Comparison of ENCODE assay signal across 13 cellular contexts in the genomic region with DNA sequence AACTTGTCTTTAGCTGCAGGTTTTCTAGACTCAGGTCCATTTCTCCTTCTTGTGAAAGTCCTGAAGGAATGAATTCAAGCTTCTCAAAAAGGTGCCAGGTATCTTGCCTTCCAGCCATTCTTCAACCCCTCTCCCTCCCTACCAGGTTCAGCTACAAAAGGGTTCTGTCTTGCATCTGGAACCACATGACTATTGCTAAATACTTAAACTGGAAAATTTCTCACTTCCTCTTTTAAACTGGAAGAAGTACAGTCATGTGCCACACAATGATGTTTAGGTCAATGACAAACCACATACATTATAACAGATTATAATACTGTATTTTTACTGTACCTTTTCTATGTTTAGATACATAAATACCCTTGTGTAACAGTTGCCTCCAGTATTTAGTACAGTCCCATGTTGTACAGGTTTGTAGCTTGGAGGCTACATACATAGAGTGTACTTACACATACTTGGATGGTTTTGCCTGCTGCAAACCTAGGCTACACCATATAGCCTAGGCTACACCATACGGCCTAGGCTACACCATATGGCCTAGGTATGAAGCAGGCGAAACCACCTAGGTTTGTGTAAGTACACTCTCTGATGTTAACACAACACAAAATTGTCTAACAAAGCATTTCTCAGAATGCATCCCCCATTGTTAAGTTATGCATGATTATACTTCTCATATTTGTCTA.
DNase-seq lines count a peak whose midpoint lies in the region; ATAC-seq, FAIRE-seq and TF ChIP-seq lines count a peak whose summit lies in the region.
"Had no signal": no experiment of that assay in that cellular context is flagged by ENCODE, and none has a peak within 500 bp of the region (broad histone marks: within the 10 kb centered on the region; RNA-seq: fewer than 3 reads in every experiment).

No MANE protein-coding gene starts in this region.

- no peaks in the 10 kb centered on the region for H3K4me1 ChIP-seq in neuronal stem cell (ENCODE audit: control insufficient read depth in 2 of 2, insufficient read depth in 1 of 2, low read depth in 1 of 2, low read length in 2 of 2)
- H3K4me1 ChIP-seq: pancreas had no signal

- H3K23ac ChIP-seq in neuronal stem cell (ENCODE audit: low read depth, low read length, poor library complexity), result no peak overlapping the region

- FAIRE-seq in GM12891 (lab: Jason Lieb, UNC), result peak; percentile 93
- FAIRE-seq: pancreas had no signal

- no peaks in the 10 kb centered on the region for H3K4me1 Mint-ChIP-seq in stimulated activated effector memory CD8-positive, alpha-beta T cell treated with anti-CD3 and anti-CD28 coated beads, Interleukin-12 subunit alpha, Interleukin-12 subunit beta, amount 100 ng/mL, for 72 hours
- H3K4me1 Mint-ChIP-seq: central memory CD8-positive, alpha-beta T cell had no signal

- TF ChIP-seq CTCF in foreskin fibroblast (IDR thresholded peaks at IDR 0.05; ENCODE audit: low read depth, low read length), result no peak

- peaks cover under 1 to 2% of the 10 kb centered on the region in 2 donors for H3K36me3 ChIP-seq in neuronal stem cell (replicated peaks in 1 of 2; ENCODE audit: control insufficient read depth in 2 of 2, insufficient read depth in 2 of 2, low read length in 2 of 2)
- H3K36me3 ChIP-seq: pancreas had no signal

- no peaks in the 10 kb centered on the region for H3K27me3 ChIP-seq in neuronal stem cell (ENCODE audit: control insufficient read depth in 3 of 3, insufficient read depth in 3 of 3, low read depth in 1 of 3, low read length in 3 of 3)
- H3K27me3 ChIP-seq: pancreas had no signal

- H3K36me3 Mint-ChIP-seq in stimulated activated effector memory CD8-positive, alpha-beta T cell treated with anti-CD3 and anti-CD28 coated beads, Interleukin-12 subunit alpha, Interleukin-12 subunit beta, amount 100 ng/mL, for 72 hours, result no peaks in the 10 kb centered on the region

- H3K4ac ChIP-seq in neuronal stem cell (ENCODE audit: low read length), result no peak overlapping the region

- no peaks in the 10 kb centered on the region for H3K9me3 Mint-ChIP-seq in stimulated activated effector memory CD8-positive, alpha-beta T cell treated with anti-CD3 and anti-CD28 coated beads, Interleukin-12 subunit alpha, Interleukin-12 subunit beta, amount 100 ng/mL, for 72 hours
- H3K9me3 Mint-ChIP-seq: central memory CD8-positive, alpha-beta T cell had no signal

- no CpG with 5 or more reads among the region's 2 CpGs for WGBS in neuronal stem cell (ENCODE audit: extremely low coverage in 2 of 2, insufficient read length in 2 of 2, insufficient replicate concordance in 1 of 2), 2 donors

- no peaks in the 10 kb centered on the region for H3K9me3 ChIP-seq in neuronal stem cell (replicated peaks in 1 of 2; ENCODE audit: control insufficient read depth in 2 of 2, insufficient read depth in 1 of 2, low read depth in 1 of 2, low read length in 2 of 2)
- H3K9me3 ChIP-seq: pancreas had no signal

- no peak for TF ChIP-seq POLR2A in GM12891 (IDR thresholded peaks at IDR 0.05; ENCODE audit: low read depth, low read length)

- H2BK5ac ChIP-seq in neuronal stem cell (ENCODE audit: low read length), result no peak overlapping the region

- H3K4me2 ChIP-seq in neuronal stem cell (ENCODE audit: insufficient read depth, low read length, poor library complexity, severe bottlenecking), result no peak overlapping the region

- no peak overlapping the region for H3K9ac ChIP-seq in neuronal stem cell (ENCODE audit: low read depth, low read length, poor library complexity)

- no peak overlapping the region for H2AFZ ChIP-seq in neuronal stem cell (ENCODE audit: low read length)

- no peak overlapping the region for H3K27ac Mint-ChIP-seq in stimulated activated effector memory CD8-positive, alpha-beta T cell treated with anti-CD3 and anti-CD28 coated beads, Interleukin-12 subunit alpha, Interleukin-12 subunit beta, amount 100 ng/mL, for 72 hours
- H3K27ac Mint-ChIP-seq: activated CD8-positive, alpha-beta T cell treated with anti-CD3 and anti-CD28 coated beads, Interleukin-2, amount 10 ng/mL, durations not matched to agents 7 days and 5 days had no signal

- no peak overlapping the region for H2BK15ac ChIP-seq in neuronal stem cell (ENCODE audit: low read length)

- H2BK120ac ChIP-seq in neuronal stem cell (ENCODE audit: low read depth, low read length), result no peak overlapping the region

- H3K4me3 ChIP-seq in foreskin fibroblast (ENCODE audit: low read depth in 1 of 2, low read length in 2 of 2) (no peak overlapping the region), neuronal stem cell (ENCODE audit: low read length in 2 of 2) (no peak overlapping the region)
- H3K4me3 ChIP-seq: pancreas had no signal

- H3K14ac ChIP-seq in neuronal stem cell (ENCODE audit: low read length), result no peak overlapping the region

- H3K27ac ChIP-seq in neuronal stem cell (replicated peaks; ENCODE audit: low read length), result no peak overlapping the region
- H3K27ac ChIP-seq: pancreas had no signal

- in situ Hi-C loops in KBM-7 (cut with MboI; ENCODE audit: low pct_unique_long_range_greater_than_20kb, low sequenced_read_pairs), result no loop called here

- ATAC-seq in GM21576 (IDR thresholded peaks at IDR 0.05; ENCODE audit: unreplicated experiment), result peak; percentile 66
- ATAC-seq in stimulated activated effector memory CD8-positive, alpha-beta T cell treated with anti-CD3 and anti-CD28 coated beads, Interleukin-12 subunit alpha, Interleukin-12 subunit beta, amount 100 ng/mL, for 72 hours, result no peak
- ATAC-seq in esophagus mucosa, result no peak
- ATAC-seq: activated CD8-positive, alpha-beta T cell treated with anti-CD3 and anti-CD28 coated beads, Interleukin-2, amount 10 ng/mL, durations not matched to agents 7 days and 5 days; HCT116 had no signal

- H3K4me3 Mint-ChIP-seq in stimulated activated effector memory CD8-positive, alpha-beta T cell treated with anti-CD3 and anti-CD28 coated beads, Interleukin-12 subunit alpha, Interleukin-12 subunit beta, amount 100 ng/mL, for 72 hours, result no peak overlapping the region
- H3K4me3 Mint-ChIP-seq: activated CD8-positive, alpha-beta T cell treated with anti-CD3 and anti-CD28 coated beads, Interleukin-2, amount 10 ng/mL, durations not matched to agents 7 days and 5 days; central memory CD8-positive, alpha-beta T cell had no signal

- H3K79me1 ChIP-seq in neuronal stem cell (ENCODE audit: low read depth, low read length), result no peaks in the 10 kb centered on the region

- no peak overlapping the region for H2BK12ac ChIP-seq in neuronal stem cell (ENCODE audit: low read length)

- no peak overlapping the region for H3K18ac ChIP-seq in neuronal stem cell (ENCODE audit: low read length)

- H4K91ac ChIP-seq in neuronal stem cell (ENCODE audit: low read depth, low read length, poor library complexity), result no peak overlapping the region

- H2AK5ac ChIP-seq in neuronal stem cell (ENCODE audit: low read depth, low read length), result no peak overlapping the region

- no peak overlapping the region for H4K8ac ChIP-seq in neuronal stem cell (ENCODE audit: low read depth, low read length)

- DNase-seq in GM12891 (ENCODE audit: insufficient read length, low spot score) (no peak), KBM-7 (peak; percentile 76), foreskin fibroblast (peak; percentile 5 to 19), NCI-H1930 (lab: John Stamatoyannopoulos, UW) (no peak), neuronal stem cell (ENCODE audit: low spot score) (no peak)
- no peak for DNase-seq in stimulated activated effector memory CD8-positive, alpha-beta T cell treated with anti-CD3 and anti-CD28 coated beads, Interleukin-12 subunit alpha, Interleukin-12 subunit beta, amount 100 ng/mL, for 72 hours (ENCODE audit: low spot score in 2 of 2)
- DNase-seq: activated CD8-positive, alpha-beta T cell treated with anti-CD3 and anti-CD28 coated beads, Interleukin-2, amount 10 ng/mL, durations not matched to agents 7 days and 5 days; Calu3; pancreas had no signal

TF ChIP-seq in GM12891, 5 proteins besides CTCF, POLR2A, EP300 and RAD21:
- TF ChIP-seq POLR2AphosphoS5 (IDR thresholded peaks at IDR 0.05; ENCODE audit: low read depth, low read length), result no peak
- TF ChIP-seq TAF1 (IDR thresholded peaks at IDR 0.05; ENCODE audit: low read depth, low read length), result no peak
- TF ChIP-seq SPI1 (IDR thresholded peaks at IDR 0.05; ENCODE audit: low read depth, low read length), result peak; percentile 97

Comparison
In these comparisons a context has a peak if more than half of its experiments do, and no peak if none do; other contexts are left out.
1. DNase-seq: peak in KBM-7 (single experiment) and foreskin fibroblast (2 of 2); none in GM12891 (single experiment), stimulated activated effector memory CD8-positive, alpha-beta T cell treated with anti-CD3 and anti-CD28 coated beads, Interleukin-12 subunit alpha, Interleukin-12 subunit beta, amount 100 ng/mL, for 72 hours (0 of 2), NCI-H1930 (0 of 2) and neuronal stem cell (single experiment).